Comparison of ENCODE assay signal across 2 cellular contexts in genomic region chr10:42997151-42997848, GRCh38.
TF ChIP-seq lines count a peak whose summit lies in the region.

No MANE protein-coding gene starts in this region.

TF ChIP-seq in SK-N-SH, 30 proteins besides CTCF, POLR2A, EP300 and RAD21 (continued from another document):
- TF ChIP-seq, protein P1, sequence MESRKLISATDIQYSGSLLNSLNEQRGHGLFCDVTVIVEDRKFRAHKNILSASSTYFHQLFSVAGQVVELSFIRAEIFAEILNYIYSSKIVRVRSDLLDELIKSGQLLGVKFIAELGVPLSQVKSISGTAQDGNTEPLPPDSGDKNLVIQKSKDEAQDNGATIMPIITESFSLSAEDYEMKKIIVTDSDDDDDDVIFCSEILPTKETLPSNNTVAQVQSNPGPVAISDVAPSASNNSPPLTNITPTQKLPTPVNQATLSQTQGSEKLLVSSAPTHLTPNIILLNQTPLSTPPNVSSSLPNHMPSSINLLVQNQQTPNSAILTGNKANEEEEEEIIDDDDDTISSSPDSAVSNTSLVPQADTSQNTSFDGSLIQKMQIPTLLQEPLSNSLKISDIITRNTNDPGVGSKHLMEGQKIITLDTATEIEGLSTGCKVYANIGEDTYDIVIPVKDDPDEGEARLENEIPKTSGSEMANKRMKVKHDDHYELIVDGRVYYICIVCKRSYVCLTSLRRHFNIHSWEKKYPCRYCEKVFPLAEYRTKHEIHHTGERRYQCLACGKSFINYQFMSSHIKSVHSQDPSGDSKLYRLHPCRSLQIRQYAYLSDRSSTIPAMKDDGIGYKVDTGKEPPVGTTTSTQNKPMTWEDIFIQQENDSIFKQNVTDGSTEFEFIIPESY (IDR thresholded peaks at IDR 0.05; ENCODE audit: borderline replicate concordance, low read depth), result no peak

TF ChIP-seq in SK-N-SH treated with all-trans-retinoic acid at 6 μM for 48 hours, 23 proteins besides CTCF, POLR2A, EP300 and RAD21:
- TF ChIP-seq CREB5 (CRISPR knock-in tag; IDR thresholded peaks at IDR 0.05; ENCODE audit: low read depth) (no peak), ZFP30 (CRISPR knock-in tag; IDR thresholded peaks at IDR 0.05) (no peak), ESRRG (CRISPR knock-in tag; IDR thresholded peaks at IDR 0.05) (no peak), ARNTL (CRISPR knock-in tag; IDR thresholded peaks at IDR 0.05; ENCODE audit: borderline replicate concordance, low read depth) (no peak), TSHZ2 (CRISPR knock-in tag; IDR thresholded peaks at IDR 0.05) (no peak), ZNF8 (CRISPR knock-in tag; IDR thresholded peaks at IDR 0.05) (no peak)
- TF ChIP-seq, protein P2, sequence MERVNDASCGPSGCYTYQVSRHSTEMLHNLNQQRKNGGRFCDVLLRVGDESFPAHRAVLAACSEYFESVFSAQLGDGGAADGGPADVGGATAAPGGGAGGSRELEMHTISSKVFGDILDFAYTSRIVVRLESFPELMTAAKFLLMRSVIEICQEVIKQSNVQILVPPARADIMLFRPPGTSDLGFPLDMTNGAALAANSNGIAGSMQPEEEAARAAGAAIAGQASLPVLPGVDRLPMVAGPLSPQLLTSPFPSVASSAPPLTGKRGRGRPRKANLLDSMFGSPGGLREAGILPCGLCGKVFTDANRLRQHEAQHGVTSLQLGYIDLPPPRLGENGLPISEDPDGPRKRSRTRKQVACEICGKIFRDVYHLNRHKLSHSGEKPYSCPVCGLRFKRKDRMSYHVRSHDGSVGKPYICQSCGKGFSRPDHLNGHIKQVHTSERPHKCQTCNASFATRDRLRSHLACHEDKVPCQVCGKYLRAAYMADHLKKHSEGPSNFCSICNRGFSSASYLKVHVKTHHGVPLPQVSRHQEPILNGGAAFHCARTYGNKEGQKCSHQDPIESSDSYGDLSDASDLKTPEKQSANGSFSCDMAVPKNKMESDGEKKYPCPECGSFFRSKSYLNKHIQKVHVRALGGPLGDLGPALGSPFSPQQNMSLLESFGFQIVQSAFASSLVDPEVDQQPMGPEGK (CRISPR knock-in tag; IDR thresholded peaks at IDR 0.05; ENCODE audit: borderline replicate concordance), result no peak
